Comparison of ENCODE assay signal across 8 cellular contexts in genomic region chr10:24209946-24210491, GRCh38. TPM values are rescaled to one million over a fixed set of nuclear protein-coding genes. Genes with fewer than 3 reads are reported as not detected.
DNase-seq lines count a peak whose midpoint lies in the region; ATAC-seq and TF ChIP-seq lines count a peak whose summit lies in the region.

No MANE protein-coding gene starts in this region.

- H3K4me1 ChIP-seq in cardiac muscle cell (ENCODE audit: low read depth) (peaks cover 50% of the 10 kb centered on the region), skeletal muscle satellite cell (ENCODE audit: control insufficient read depth, insufficient read depth, low read length) (peaks cover 12% of the 10 kb centered on the region), OCI-LY7 (ENCODE audit: insufficient read depth, low read length, poor library complexity, severe bottlenecking) (no peaks in the 10 kb centered on the region)

- H3K4me3 ChIP-seq in AG09309 (ENCODE audit: control insufficient read depth, low read depth, low read length), result peak overlapping the region; percentile 2; the same call in 1 of the 2 replicates
- H3K4me3 ChIP-seq in cardiac muscle cell, result peak overlapping the region; percentile 36
- H3K4me3 ChIP-seq in skeletal muscle satellite cell (ENCODE audit: low read length), result no peak overlapping the region
- no peak overlapping the region for H3K4me3 ChIP-seq in OCI-LY7 (ENCODE audit: low read depth, low read length, poor library complexity, severe bottlenecking)

- intact Hi-C loops in OCI-LY7 (cut with micrococcal nuclease; ENCODE audit: unreplicated experiment), result no loop called here

- no peaks in the 10 kb centered on the region for H3K27me3 ChIP-seq in cardiac muscle cell
- H3K27me3 ChIP-seq in skeletal muscle satellite cell (ENCODE audit: control insufficient read depth, insufficient read depth, low read length), result peaks cover 7% of the 10 kb centered on the region

- H2AFZ ChIP-seq in OCI-LY7 (ENCODE audit: low read length), result no peak overlapping the region

- no TSS peak for BruUV-seq in OCI-LY7 (replicated peaks; lab: Mats Ljungman, UMichigan)

- no peak overlapping the region for H3K9ac ChIP-seq in skeletal muscle satellite cell (ENCODE audit: low read depth, low read length)

- H3K9me3 Mint-ChIP-seq in WTC11, result peaks cover 8% of the 10 kb centered on the region

- no peaks in the 10 kb centered on the region for H3K9me2 ChIP-seq in OCI-LY7 (ENCODE audit: insufficient read depth, low read length)

- H3K4me3 Mint-ChIP-seq in WTC11, result peak overlapping the region; percentile 84

- CTCF ChIA-PET in WTC11 (lab: Charles Lee) (interaction anchor here (1.1 to 1.2 kb wide), 3 partner anchors 9 to 14 kb away, joined by 3 to 4 read pairs (median 3); no protein-coding TSS in a partner anchor), OCI-LY7 (lab: Charles Lee; ENCODE audit: unreplicated experiment) (no interaction called here)

- POLR2A ChIA-PET in WTC11 (lab: Charles Lee) (no interaction called here), OCI-LY7 (lab: Charles Lee) (interaction anchor here (0.6 kb wide), 1 partner anchor 172 kb away, joined by 5 read pairs; no protein-coding TSS in a partner anchor)

- ATAC-seq in GM19025 (IDR thresholded peaks at IDR 0.05; ENCODE audit: low read depth, unreplicated experiment) (peak; percentile 60), HG03097 (IDR thresholded peaks at IDR 0.05; ENCODE audit: low FRiP score, unreplicated experiment) (peak; percentile 58), WTC11 (no peak)

- H3K36me3 ChIP-seq in cardiac muscle cell (no peaks in the 10 kb centered on the region), skeletal muscle satellite cell (ENCODE audit: insufficient read depth, low read length) (no peaks in the 10 kb centered on the region), OCI-LY7 (ENCODE audit: insufficient read depth, low read length) (no peaks in the 10 kb centered on the region)

- H3K9me3 ChIP-seq in cardiac muscle cell (ENCODE audit: low read depth) (no peaks in the 10 kb centered on the region), skeletal muscle satellite cell (replicated peaks; ENCODE audit: low read length) (no peaks in the 10 kb centered on the region), OCI-LY7 (ENCODE audit: low read length) (no peaks in the 10 kb centered on the region)

- no peak for TF ChIP-seq CTCF in AG09309 (IDR thresholded peaks at IDR 0.05; ENCODE audit: control insufficient read depth, insufficient read depth, low read depth, low read length, missing control alignments)
- TF ChIP-seq CTCF in WTC11 (IDR thresholded peaks at IDR 0.05), result no peak
- TF ChIP-seq CTCF in cardiac muscle cell (IDR thresholded peaks at IDR 0.05; ENCODE audit: low read depth, low read length), result no peak
- TF ChIP-seq CTCF in OCI-LY7 (conservative IDR thresholded peaks at IDR 0.05; ENCODE audit: low read length), result no peak

- DNase-seq in AG09309 (ENCODE audit: low read depth), result no peak
- DNase-seq in WTC11 (ENCODE audit: low spot score), result no peak
- peak in 1 of 2 donors; percentile 73 for DNase-seq in cardiac muscle cell (ENCODE audit: low read depth in 1 of 2, low spot score in 1 of 2)
- no peak for DNase-seq in NCI-H748 (lab: John Stamatoyannopoulos, UW; ENCODE audit: unreplicated experiment)
- DNase-seq in OCI-LY7 (ENCODE audit: low spot score), result no peak

- H3K79me2 ChIP-seq in OCI-LY7 (ENCODE audit: insufficient read depth, low read depth, low read length), result no peaks in the 10 kb centered on the region

- peaks cover 7% of the 10 kb centered on the region for H3K36me3 Mint-ChIP-seq in WTC11

- H3K27ac Mint-ChIP-seq in WTC11, result no peak overlapping the region

- H3K4me2 ChIP-seq in skeletal muscle satellite cell (ENCODE audit: low read length) (peak overlapping the region; percentile 86), OCI-LY7 (ENCODE audit: low read length) (no peak overlapping the region)

- H3K27ac ChIP-seq in cardiac muscle cell (no peak overlapping the region), OCI-LY7 (ENCODE audit: low read depth, low read length, poor library complexity, severe bottlenecking) (no peak overlapping the region)

- H3K27me3 Mint-ChIP-seq in WTC11 (ENCODE audit: low read depth), result no peaks in the 10 kb centered on the region

- peaks cover 69% of the 10 kb centered on the region for H3K4me1 Mint-ChIP-seq in WTC11

- no peaks in the 10 kb centered on the region for H4K20me1 ChIP-seq in OCI-LY7 (ENCODE audit: insufficient read depth, low read length)

TF ChIP-seq in WTC11, 78 proteins besides CTCF, POLR2A, EP300 and RAD21:
- TF ChIP-seq ZNF232 (CRISPR knock-in tag; IDR thresholded peaks at IDR 0.05), result no peak

RNA-seq across cellular contexts. Expression of gene KIAA1217, which starts 1.1 kb away (rescaled TPM):
- total RNA-seq in WTC11 (2021), result 19.7 to 23.4 TPM (median 20.6 TPM) in 3 replicates
- 9.8 and 23.1 TPM in 2 replicates for total RNA-seq in cardiac muscle cell
- polyA plus RNA-seq in cardiac muscle cell, result 8.9 and 13.3 TPM in 2 replicates
- total RNA-seq in skeletal muscle satellite cell (2012; rRNA removed), result 4.8 and 7.4 TPM in 2 replicates
- total RNA-seq in OCI-LY7 (2014; rRNA removed; shearing (Covaris generic)), result not detected in 2 replicates
- not detected in 2 replicates for total RNA-seq in OCI-LY7 (2022)

Comparison
In these comparisons a context has a peak if more than half of its experiments do, and no peak if none do; other contexts are left out.
1. H3K4me3 ChIP-seq: peak in AG09309 (single experiment) and cardiac muscle cell (single experiment); none in skeletal muscle satellite cell (single experiment) and OCI-LY7 (single experiment).
2. RNA of gene KIAA1217, which starts 1.1 kb away (total RNA-seq): 19.7 to 23.4 TPM in WTC11 and 9.8 to 23.1 TPM in cardiac muscle cell; not detected in OCI-LY7; every median in the first group is over 10 times any median in the second.